Comparison of ENCODE assay signal across 21 cellular contexts in genomic region chr1:5754079-5754431, GRCh38.
DNase-seq lines count a peak whose midpoint lies in the region; ATAC-seq and TF ChIP-seq lines count a peak whose summit lies in the region.
"Had no signal": no experiment of that assay in that cellular context is flagged by ENCODE, and none has a peak within 500 bp of the region (broad histone marks: within the 10 kb centered on the region; RNA-seq: fewer than 3 reads in every experiment).

No MANE protein-coding gene starts in this region.

- no peak overlapping the region for H3K27ac ChIP-seq in endodermal cell (ENCODE audit: low read depth, low read length)
- H3K27ac ChIP-seq in sigmoid colon = no peak overlapping the region
- H3K27ac ChIP-seq: HL-60 had no signal

- H3K9me3 ChIP-seq in endodermal cell (ENCODE audit: control insufficient read depth, low read length) = no peaks in the 10 kb centered on the region
- no peaks in the 10 kb centered on the region for H3K9me3 ChIP-seq in sigmoid colon

- 69 to 87% methylated on average over 5 to 10 of the region's 10 CpGs for WGBS in endodermal cell (ENCODE audit: insufficient coverage in 1 of 2, insufficient read length in 1 of 2), 2 experiments
- WGBS in sigmoid colon, 2 donors = 79 to 84% methylated on average over 10 of the region's 10 CpGs

- intact Hi-C loops in cardiac septum (cut with DNase I) (no loop called here), left cardiac atrium (cut with DNase I) (no loop called here), sigmoid colon (cut with DNase I) (no loop called here)

- DNase-seq in cardiac septum (ENCODE audit: low spot score) (peak; percentile 68), left cardiac atrium (no peak), endodermal cell (peak; percentile 44), nephron progenitor cell (peak; percentile 27), sigmoid colon (peak; percentile 34), NCI-H69 (lab: John Stamatoyannopoulos, UW) (no peak)
- DNase-seq in stimulated activated CD4-positive, alpha-beta T cell treated with anti-CD3 and anti-CD28 coated beads, Interleukin-4, amount 100 ng/mL, for 24 hours = no peak
- DNase-seq: 8988T; C1 segment of cervical spinal cord; CD4-positive, CD25-positive, alpha-beta regulatory T cell; CD8-positive, alpha-beta memory T cell; COR-L47; DMS 273 treated with DMSO at 0.1 percent for 48 hours; DMS79; GDM1; GOT3; H7; HFFc6 had no signal

- ATAC-seq in left cardiac atrium = no peak
- ATAC-seq in HG02571 (IDR thresholded peaks at IDR 0.05; ENCODE audit: unreplicated experiment) = no peak
- ATAC-seq: HCT116 had no signal

- H3K36me3 Mint-ChIP-seq in endodermal cell (ENCODE audit: low read depth) = no peaks in the 10 kb centered on the region
- H3K36me3 Mint-ChIP-seq in nephron progenitor cell (ENCODE audit: low read depth) = no peaks in the 10 kb centered on the region
- H3K36me3 Mint-ChIP-seq: CD4-positive, CD25-positive, alpha-beta regulatory T cell; CD8-positive, alpha-beta memory T cell had no signal

- peaks cover 4% of the 10 kb centered on the region for H3K4me1 ChIP-seq in endodermal cell (ENCODE audit: control insufficient read depth, insufficient read depth, low read length)
- no peaks in the 10 kb centered on the region for H3K4me1 ChIP-seq in sigmoid colon

- no peak for TF ChIP-seq CTCF in endodermal cell (conservative IDR thresholded peaks at IDR 0.05)
- TF ChIP-seq CTCF in nephron progenitor cell (IDR thresholded peaks at IDR 0.05) = no peak
- TF ChIP-seq CTCF in sigmoid colon (IDR thresholded peaks at IDR 0.05) = no peak

- no peaks in the 10 kb centered on the region for H3K9me3 Mint-ChIP-seq in endodermal cell
- no peaks in the 10 kb centered on the region for H3K9me3 Mint-ChIP-seq in nephron progenitor cell
- H3K9me3 Mint-ChIP-seq: CD8-positive, alpha-beta memory T cell had no signal

- no peak overlapping the region for H3K9ac ChIP-seq in endodermal cell (ENCODE audit: extremely low read depth, low read length, poor library complexity, severe bottlenecking)

- no peak for TF ChIP-seq POLR2A in sigmoid colon (IDR thresholded peaks at IDR 0.05)

- H3K27me3 ChIP-seq in endodermal cell (ENCODE audit: control insufficient read depth, insufficient read depth, low read length, poor library complexity, severe bottlenecking) (no peaks in the 10 kb centered on the region), sigmoid colon (peaks cover 0 to 32% (median 0%) of the 10 kb centered on the region in 3 donors)

- H3K4me3 Mint-ChIP-seq in endodermal cell (no peak overlapping the region), nephron progenitor cell (peak overlapping the region; percentile 38)
- H3K4me3 Mint-ChIP-seq: CD4-positive, CD25-positive, alpha-beta regulatory T cell; CD8-positive, alpha-beta memory T cell; HFFc6 had no signal

- H3K36me3 ChIP-seq in endodermal cell (ENCODE audit: control insufficient read depth, insufficient read depth, low read length) (no peaks in the 10 kb centered on the region), sigmoid colon (no peaks in the 10 kb centered on the region)

- H3K4me1 Mint-ChIP-seq in endodermal cell = no peaks in the 10 kb centered on the region
- peaks cover 62% of the 10 kb centered on the region for H3K4me1 Mint-ChIP-seq in nephron progenitor cell
- H3K4me1 Mint-ChIP-seq: CD4-positive, CD25-positive, alpha-beta regulatory T cell; CD8-positive, alpha-beta memory T cell had no signal

- TF ChIP-seq EP300 in sigmoid colon (IDR thresholded peaks at IDR 0.05) = no peak

- peaks cover 3% of the 10 kb centered on the region for H3K27me3 Mint-ChIP-seq in endodermal cell (ENCODE audit: insufficient read depth)
- H3K27me3 Mint-ChIP-seq in nephron progenitor cell (ENCODE audit: low read depth, poor library complexity) = peaks cover 29% of the 10 kb centered on the region
- H3K27me3 Mint-ChIP-seq: CD4-positive, CD25-positive, alpha-beta regulatory T cell had no signal

- H3K4me3 ChIP-seq in endodermal cell (ENCODE audit: low read length) = no peak overlapping the region
- no peak overlapping the region for H3K4me3 ChIP-seq in sigmoid colon

- no peak overlapping the region for H3K27ac Mint-ChIP-seq in endodermal cell
- H3K27ac Mint-ChIP-seq in nephron progenitor cell = peak overlapping the region; percentile 80
- H3K27ac Mint-ChIP-seq: CD4-positive, CD25-positive, alpha-beta regulatory T cell; HFFc6 had no signal

Comparison
In these comparisons a context has a peak if more than half of its experiments do, and no peak if none do; other contexts are left out.
1. DNase-seq: peak in cardiac septum (single experiment), endodermal cell (single experiment), nephron progenitor cell (single experiment) and sigmoid colon (single experiment); none in left cardiac atrium (single experiment), stimulated activated CD4-positive, alpha-beta T cell treated with anti-CD3 and anti-CD28 coated beads, Interleukin-4, amount 100 ng/mL, for 24 hours (single experiment) and NCI-H69 (single experiment).